12 cellular contexts compared by ENCODE assay signal in the genomic region with DNA sequence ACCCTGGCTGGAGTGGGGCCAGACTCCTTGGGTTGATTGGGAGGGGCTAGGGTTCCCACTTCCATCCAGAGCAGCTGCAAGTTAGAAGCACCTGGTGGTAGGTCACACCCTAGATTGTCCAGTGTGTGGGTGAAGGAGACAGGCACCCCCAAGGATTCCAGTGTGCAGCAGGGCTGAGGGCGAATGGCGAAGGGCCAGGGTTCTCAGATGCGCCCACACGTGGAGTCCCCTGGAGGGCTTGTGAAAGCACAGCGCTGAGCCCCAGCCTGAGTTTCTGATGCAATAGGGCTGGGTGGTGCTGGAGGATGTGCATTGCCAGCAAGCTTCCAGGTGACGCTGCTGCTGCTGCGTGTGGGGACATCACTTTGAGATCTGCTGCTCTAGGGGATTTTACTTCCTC. TPM values are rescaled to one million over a fixed set of nuclear protein-coding genes. Genes with fewer than 3 reads are reported as not detected.
DNase-seq lines count a peak whose midpoint lies in the region; ATAC-seq and TF ChIP-seq lines count a peak whose summit lies in the region.
"Had no signal": no experiment of that assay in that cellular context is flagged by ENCODE, and none has a peak within 500 bp of the region (broad histone marks: within the 10 kb centered on the region; RNA-seq: fewer than 3 reads in every experiment).

No MANE protein-coding gene starts in this region.

- H3K79me2 ChIP-seq in osteoblast (ENCODE audit: insufficient read depth, low read length): no peaks in the 10 kb centered on the region

- H3K27me3 ChIP-seq in osteoblast (ENCODE audit: insufficient read depth, low read length): no peaks in the 10 kb centered on the region
- H3K27me3 ChIP-seq: pancreas had no signal

- TF ChIP-seq CTCF in WTC11 (IDR thresholded peaks at IDR 0.05) (no peak), osteoblast (IDR thresholded peaks at IDR 0.05; ENCODE audit: extremely low read depth, low read depth, low read length) (no peak)

- peak; percentile 13 for DNase-seq in NK-92 treated with Interleukin-12 subunit alpha and Interleukin-12 subunit beta, amount 100 ng/mL, for 24 hours (lab: John Stamatoyannopoulos, UW)
- DNase-seq in NK-92 (lab: John Stamatoyannopoulos, UW; ENCODE audit: unreplicated experiment): no peak
- peak; percentile 71 for DNase-seq in MV-4-11 (lab: John Stamatoyannopoulos, UW)
- DNase-seq in WTC11 (ENCODE audit: low spot score): no peak
- DNase-seq in osteoblast (ENCODE audit: insufficient read length, low spot score, missing footprints): peak; percentile 56
- DNase-seq in stimulated activated effector memory CD8-positive, alpha-beta T cell treated with anti-CD3 and anti-CD28 coated beads, Interleukin-12 subunit alpha, Interleukin-12 subunit beta, amount 100 ng/mL, for 72 hours (ENCODE audit: low spot score in 2 of 2): no peak
- no peak for DNase-seq in DMS114 treated with DMSO at 0.1 percent for 48 hours (lab: John Stamatoyannopoulos, UW; ENCODE audit: unreplicated experiment)

- H3K36me3 ChIP-seq in osteoblast (ENCODE audit: insufficient read depth, low read length): no peaks in the 10 kb centered on the region
- H3K36me3 ChIP-seq: pancreas had no signal

- no peak overlapping the region for H2AFZ ChIP-seq in osteoblast (ENCODE audit: low read length)
- H2AFZ ChIP-seq: GM23248 had no signal

- peaks cover 25% of the 10 kb centered on the region for H3K4me1 Mint-ChIP-seq in WTC11
- H3K4me1 Mint-ChIP-seq in stimulated activated effector memory CD8-positive, alpha-beta T cell treated with anti-CD3 and anti-CD28 coated beads, Interleukin-12 subunit alpha, Interleukin-12 subunit beta, amount 100 ng/mL, for 72 hours: peaks cover 10% of the 10 kb centered on the region

- no peaks in the 10 kb centered on the region for H3K9me3 ChIP-seq in osteoblast (ENCODE audit: low read depth, low read length)
- H3K9me3 ChIP-seq: pancreas had no signal

- no peak for ATAC-seq in WTC11
- ATAC-seq in stimulated activated effector memory CD8-positive, alpha-beta T cell treated with anti-CD3 and anti-CD28 coated beads, Interleukin-12 subunit alpha, Interleukin-12 subunit beta, amount 100 ng/mL, for 72 hours: no peak
- no peak for ATAC-seq in GM18873 (IDR thresholded peaks at IDR 0.05; ENCODE audit: low FRiP score, unreplicated experiment)

- CTCF ChIA-PET in WTC11 (lab: Charles Lee): interaction anchor here (0.6 to 2.4 kb wide), 4 partner anchors 45 to 201 kb away, joined by 3 to 19 read pairs (median 3); no protein-coding TSS in a partner anchor

- POLR2A ChIA-PET in WTC11 (lab: Charles Lee): no interaction called here

- H3K4me3 ChIP-seq in osteoblast (ENCODE audit: insufficient read depth, low read length): no peak overlapping the region
- H3K4me3 ChIP-seq: GM23248, pancreas had no signal

- no peaks in the 10 kb centered on the region for H3K27me3 Mint-ChIP-seq in WTC11 (ENCODE audit: low read depth)

- H3K9me3 Mint-ChIP-seq in WTC11: peaks cover under 1% of the 10 kb centered on the region
- H3K9me3 Mint-ChIP-seq in stimulated activated effector memory CD8-positive, alpha-beta T cell treated with anti-CD3 and anti-CD28 coated beads, Interleukin-12 subunit alpha, Interleukin-12 subunit beta, amount 100 ng/mL, for 72 hours: no peaks in the 10 kb centered on the region
- H3K9me3 Mint-ChIP-seq: mesothelial cell of epicardium had no signal

- H3K4me1 ChIP-seq in osteoblast (ENCODE audit: insufficient read depth, low read length): peaks cover 15% of the 10 kb centered on the region
- H3K4me1 ChIP-seq: pancreas had no signal

- no peaks in the 10 kb centered on the region for H3K36me3 Mint-ChIP-seq in WTC11
- H3K36me3 Mint-ChIP-seq in stimulated activated effector memory CD8-positive, alpha-beta T cell treated with anti-CD3 and anti-CD28 coated beads, Interleukin-12 subunit alpha, Interleukin-12 subunit beta, amount 100 ng/mL, for 72 hours: no peaks in the 10 kb centered on the region
- H3K36me3 Mint-ChIP-seq: mesothelial cell of epicardium had no signal

- no peak overlapping the region for H3K4me3 Mint-ChIP-seq in WTC11
- H3K4me3 Mint-ChIP-seq in stimulated activated effector memory CD8-positive, alpha-beta T cell treated with anti-CD3 and anti-CD28 coated beads, Interleukin-12 subunit alpha, Interleukin-12 subunit beta, amount 100 ng/mL, for 72 hours: no peak overlapping the region
- H3K4me3 Mint-ChIP-seq: mesothelial cell of epicardium had no signal

- H3K27ac ChIP-seq in osteoblast (ENCODE audit: low read depth, low read length): no peak overlapping the region
- H3K27ac ChIP-seq: GM23248, pancreas had no signal

- no peak overlapping the region for H3K27ac Mint-ChIP-seq in WTC11
- H3K27ac Mint-ChIP-seq in stimulated activated effector memory CD8-positive, alpha-beta T cell treated with anti-CD3 and anti-CD28 coated beads, Interleukin-12 subunit alpha, Interleukin-12 subunit beta, amount 100 ng/mL, for 72 hours: no peak overlapping the region
- H3K27ac Mint-ChIP-seq: mesothelial cell of epicardium had no signal

- H3K4me2 ChIP-seq in osteoblast (ENCODE audit: insufficient read depth, low read length): no peak overlapping the region

- H4K20me1 ChIP-seq in osteoblast (ENCODE audit: insufficient read depth, low read length): peaks cover 3% of the 10 kb centered on the region

TF ChIP-seq in WTC11, 78 proteins besides CTCF, POLR2A, EP300 and RAD21:
- TF ChIP-seq, protein P1, sequence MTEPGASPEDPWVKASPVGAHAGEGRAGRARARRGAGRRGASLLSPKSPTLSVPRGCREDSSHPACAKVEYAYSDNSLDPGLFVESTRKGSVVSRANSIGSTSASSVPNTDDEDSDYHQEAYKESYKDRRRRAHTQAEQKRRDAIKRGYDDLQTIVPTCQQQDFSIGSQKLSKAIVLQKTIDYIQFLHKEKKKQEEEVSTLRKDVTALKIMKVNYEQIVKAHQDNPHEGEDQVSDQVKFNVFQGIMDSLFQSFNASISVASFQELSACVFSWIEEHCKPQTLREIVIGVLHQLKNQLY (CRISPR knock-in tag; IDR thresholded peaks at IDR 0.05): no peak
- peak; percentile 93 for TF ChIP-seq GABPB1 (CRISPR knock-in tag; IDR thresholded peaks at IDR 0.05)

RNA-seq across cellular contexts. Expression of a gene that starts 25.4 kb away (rescaled TPM):
- not detected in 3 replicates for total RNA-seq in WTC11 (2021)
- total RNA-seq in osteoblast: not detected in 2 replicates
- total RNA-seq: GM23248, mesothelial cell of epicardium, pancreas, ureter had no signal

RNA-seq across cellular contexts. Expression of a gene that starts 56.0 kb away (rescaled TPM):
- total RNA-seq in WTC11 (2021): 44.3 to 48.4 TPM (median 44.6 TPM) in 3 replicates
- total RNA-seq in osteoblast: 46.6 and 47.4 TPM in 2 replicates

Comparison
In these comparisons a context has a peak if more than half of its experiments do, and no peak if none do; other contexts are left out.
1. DNase-seq: peak in NK-92 treated with Interleukin-12 subunit alpha and Interleukin-12 subunit beta, amount 100 ng/mL, for 24 hours (single experiment), MV-4-11 (single experiment) and osteoblast (single experiment); none in NK-92 (single experiment), WTC11 (single experiment), stimulated activated effector memory CD8-positive, alpha-beta T cell treated with anti-CD3 and anti-CD28 coated beads, Interleukin-12 subunit alpha, Interleukin-12 subunit beta, amount 100 ng/mL, for 72 hours (0 of 2) and DMS114 treated with DMSO at 0.1 percent for 48 hours (single experiment).